32 cellular contexts compared by ENCODE assay signal in genomic region chr12:1656894-1657293, GRCh38. TPM values are rescaled to one million over a fixed set of nuclear protein-coding genes. Genes with fewer than 3 reads are reported as not detected.
A peak's percentile ranks its signal among the peaks of the same experiment; 100 is the strongest.
DNase-seq lines count a peak whose midpoint lies in the region; ATAC-seq and TF ChIP-seq lines count a peak whose summit lies in the region.
"Had no signal": no experiment of that assay in that cellular context is flagged by ENCODE, and none has a peak within 500 bp of the region (broad histone marks: within the 10 kb centered on the region; RNA-seq: fewer than 3 reads in every experiment).

No MANE protein-coding gene starts in this region.

- no peak overlapping the region for H3K4me3 ChIP-seq in gastrocnemius medialis
- H3K4me3 ChIP-seq in smooth muscle cell: no peak overlapping the region
- H3K4me3 ChIP-seq: adrenal gland, mucosa of descending colon, PC-9, uterus had no signal

- H3K4me1 Mint-ChIP-seq in HFFc6 (ENCODE audit: low read depth) (peaks cover 20% of the 10 kb centered on the region), osteocyte (ENCODE audit: unreplicated experiment) (peaks cover 30% of the 10 kb centered on the region)

- no peak for TF ChIP-seq POLR2A in gastrocnemius medialis (IDR thresholded peaks at IDR 0.05)

- no peak overlapping the region for H2AFZ ChIP-seq in smooth muscle cell (ENCODE audit: low read depth)
- H2AFZ ChIP-seq: PC-9 had no signal

- intact Hi-C loops in gastrocnemius medialis (cut with DNase I; ENCODE audit: low total_unique reads): no loop called here

- in situ Hi-C loops in gastrocnemius medialis (cut with MboI; ENCODE audit: low sequenced_read_pairs in 4 of 4): loop anchor here in 1 of 4 donors (5.0 kb wide), 1 partner anchor 130 kb away; no protein-coding TSS in a partner anchor

- no peak overlapping the region for H3K4me2 ChIP-seq in smooth muscle cell
- H3K4me2 ChIP-seq: PC-9 had no signal

- DNase-seq in HFFc6: no peak
- peak; percentile 86 for DNase-seq in SK-N-DZ (ENCODE audit: low spot score)
- DNase-seq in globus pallidus (ENCODE audit: low spot score): peak; percentile 58
- no peak for DNase-seq in gastrocnemius medialis
- no peak for DNase-seq in osteocyte (ENCODE audit: extremely low spot score, unreplicated experiment)
- DNase-seq in ecto neural progenitor cell (ENCODE audit: low spot score): no peak
- no peak for DNase-seq in smooth muscle cell (lab: John Stamatoyannopoulos, UW; ENCODE audit: unreplicated experiment)
- no peak for DNase-seq in cerebellum (ENCODE audit: low spot score)
- DNase-seq: activated CD4-positive, alpha-beta T cell treated with anti-CD3 and anti-CD28 coated beads, Interleukin-2, amount 10 ng/mL, durations not matched to agents 7 days and 5 days; activated T-cell treated with anti-CD3 and anti-CD28 coated beads, Interleukin-2, amount 50 U/mL, for 24 hours; adrenal gland; Caco-2; DMS79; effector memory CD8-positive, alpha-beta T cell; GDM1; H9; Kasumi-1; mucosa of descending colon; NCI-H1436 treated with DMSO at 0.1 percent for 48 hours; NCI-H2107; NCI-H526; NK-92 treated with Interleukin-12 subunit alpha and Interleukin-12 subunit beta, amount 100 ng/mL, for 24 hours; PC-9; retina; SHP77 treated with DMSO at 0.1 percent for 48 hours; stimulated activated CD4-positive, alpha-beta T cell treated with anti-CD3 and anti-CD28 coated beads, Interleukin-12 subunit alpha, Interleukin-12 subunit beta, amount 100 ng/mL, for 4 hours; stimulated activated CD4-positive, alpha-beta T cell treated with anti-CD3 and anti-CD28 coated beads, Interleukin-4, amount 100 ng/mL, for 1 hour; SW 1271; T1000; uterus had no signal

- H3K36me3 ChIP-seq in gastrocnemius medialis (no peaks in the 10 kb centered on the region), smooth muscle cell (ENCODE audit: low read depth) (no peaks in the 10 kb centered on the region)
- H3K36me3 ChIP-seq: adrenal gland, uterus had no signal

- H3K4me1 ChIP-seq in gastrocnemius medialis: peaks cover 25 to 37% of the 10 kb centered on the region in 2 donors
- H3K4me1 ChIP-seq in smooth muscle cell (ENCODE audit: low read depth): no peaks in the 10 kb centered on the region
- H3K4me1 ChIP-seq: uterus had no signal

- no peak overlapping the region for H3K4me3 Mint-ChIP-seq in HFFc6
- H3K4me3 Mint-ChIP-seq in osteocyte (ENCODE audit: unreplicated experiment): no peak overlapping the region
- H3K4me3 Mint-ChIP-seq: activated CD4-positive, alpha-beta T cell treated with anti-CD3 and anti-CD28 coated beads, Interleukin-2, amount 10 ng/mL, durations not matched to agents 7 days and 5 days; activated T-cell treated with anti-CD3 and anti-CD28 coated beads, Interleukin-2, amount 50 U/mL, for 24 hours; effector memory CD8-positive, alpha-beta T cell; H9; natural killer cell treated with Interleukin-12 subunit alpha and Interleukin-12 subunit beta and Interleukin-15 and Interleukin-18, amount 100 ng/mL, for 72 hours had no signal

- H3K36me3 Mint-ChIP-seq in HFFc6 (ENCODE audit: low read depth) (peaks cover 10% of the 10 kb centered on the region), osteocyte (ENCODE audit: unreplicated experiment) (no peaks in the 10 kb centered on the region)
- H3K36me3 Mint-ChIP-seq: natural killer cell treated with Interleukin-12 subunit alpha and Interleukin-12 subunit beta and Interleukin-15 and Interleukin-18, amount 100 ng/mL, for 72 hours had no signal

- H3K27ac ChIP-seq in gastrocnemius medialis: peak overlapping the region in 3 of 4 donors; percentile 85 to 90 (median 90)
- H3K27ac ChIP-seq in smooth muscle cell (ENCODE audit: low read depth): no peak overlapping the region
- H3K27ac ChIP-seq: adrenal gland, PC-9 had no signal

- H3K79me2 ChIP-seq in smooth muscle cell (ENCODE audit: low read depth): no peaks in the 10 kb centered on the region

- TF ChIP-seq CTCF in HFFc6 (IDR thresholded peaks at IDR 0.05) (no peak), gastrocnemius medialis (IDR thresholded peaks at IDR 0.05 in 4 of 5, conservative IDR thresholded peaks at IDR 0.05 in 1 of 5) (no peak), osteocyte (IDR thresholded peaks at IDR 0.05) (no peak), smooth muscle cell (IDR thresholded peaks at IDR 0.05; ENCODE audit: borderline replicate concordance, insufficient read depth, poor library complexity, severe bottlenecking) (no peak)

- H3K27ac Mint-ChIP-seq in HFFc6: peak overlapping the region; percentile 28; the same call in 1 of the 2 replicates
- no peak overlapping the region for H3K27ac Mint-ChIP-seq in osteocyte (ENCODE audit: unreplicated experiment)
- H3K27ac Mint-ChIP-seq: activated CD4-positive, alpha-beta T cell treated with anti-CD3 and anti-CD28 coated beads, Interleukin-2, amount 10 ng/mL, durations not matched to agents 7 days and 5 days; activated T-cell treated with anti-CD3 and anti-CD28 coated beads, Interleukin-2, amount 50 U/mL, for 24 hours; H9; natural killer cell treated with Interleukin-12 subunit alpha and Interleukin-12 subunit beta and Interleukin-15 and Interleukin-18, amount 100 ng/mL, for 72 hours had no signal

- H3K27me3 Mint-ChIP-seq in HFFc6 (ENCODE audit: insufficient read depth) (peaks cover 8% of the 10 kb centered on the region), osteocyte (ENCODE audit: unreplicated experiment) (no peaks in the 10 kb centered on the region)
- H3K27me3 Mint-ChIP-seq: activated T-cell treated with anti-CD3 and anti-CD28 coated beads, Interleukin-2, amount 50 U/mL, for 24 hours; effector memory CD8-positive, alpha-beta T cell had no signal

- H3K9me3 ChIP-seq in gastrocnemius medialis (no peaks in the 10 kb centered on the region), smooth muscle cell (replicated peaks; ENCODE audit: low read depth) (no peaks in the 10 kb centered on the region)
- H3K9me3 ChIP-seq: adrenal gland, Caco-2, mucosa of descending colon, uterus had no signal

- no peak for ATAC-seq in gastrocnemius medialis
- ATAC-seq: effector memory CD8-positive, alpha-beta T cell; esophagus mucosa; mucosa of descending colon; natural killer cell treated with Interleukin-12 subunit alpha and Interleukin-12 subunit beta and Interleukin-15 and Interleukin-18, amount 100 ng/mL, for 72 hours had no signal

- H3K27me3 ChIP-seq in gastrocnemius medialis (no peaks in the 10 kb centered on the region), smooth muscle cell (ENCODE audit: low read depth) (peaks cover 13% of the 10 kb centered on the region)
- H3K27me3 ChIP-seq: adrenal gland, uterus had no signal

- 83% methylated on average over 12 of the region's 12 CpGs for WGBS in smooth muscle cell (ENCODE audit: low lambda C conversion rate)

- H4K20me1 ChIP-seq in smooth muscle cell (ENCODE audit: low read depth): no peaks in the 10 kb centered on the region

- no peak overlapping the region for H3K9ac ChIP-seq in smooth muscle cell (ENCODE audit: low read depth)

- H3F3A ChIP-seq in smooth muscle cell (ENCODE audit: low read depth): peaks cover 26% of the 10 kb centered on the region

- H3K9me3 Mint-ChIP-seq in HFFc6 (no peaks in the 10 kb centered on the region), osteocyte (ENCODE audit: unreplicated experiment) (no peaks in the 10 kb centered on the region)
- H3K9me3 Mint-ChIP-seq: activated CD4-positive, alpha-beta T cell treated with anti-CD3 and anti-CD28 coated beads, Interleukin-2, amount 10 ng/mL, durations not matched to agents 7 days and 5 days; activated T-cell treated with anti-CD3 and anti-CD28 coated beads, Interleukin-2, amount 50 U/mL, for 24 hours; effector memory CD8-positive, alpha-beta T cell; H9; natural killer cell treated with Interleukin-12 subunit alpha and Interleukin-12 subunit beta and Interleukin-15 and Interleukin-18, amount 100 ng/mL, for 72 hours had no signal

RNA-seq across cellular contexts. Expression of gene WNT5B, which starts 27.9 kb away (rescaled TPM):
- 100 to 1,000 TPM; 191 to 289 (median 200) TPM for total RNA-seq in HFFc6 (2021; fragmentation: NEBNext Ultra II Directional; extraction: Animal tissue kit (Norgen Biotek cat#: 25700))
- 3.0 and 3.9 TPM in 2 replicates for polyA plus RNA-seq in SK-N-DZ (2014; cell fraction: cytosol; rRNA removed)
- 2.4 and 7.0 TPM in 2 replicates for polyA plus RNA-seq in SK-N-DZ (2014; cell fraction: nucleus; rRNA removed)
- total RNA-seq in gastrocnemius medialis (1 to 10 TPM in 2 of 4 donors, under 1 TPM in 2; 0.17 to 2.5 (median 0.88) TPM), osteocyte (88.7 and 99.5 TPM in 2 replicates), smooth muscle cell (8.4 and 11.5 TPM in 2 replicates), cerebellum (4.9 TPM)
- 31.7 and 39.7 TPM in 2 replicates for polyA plus RNA-seq in smooth muscle cell

RNA-seq across cellular contexts. Expression of gene ADIPOR2, which starts 34.0 kb away (rescaled TPM):
- total RNA-seq in HFFc6 (2021; fragmentation: NEBNext Ultra II Directional; extraction: Animal tissue kit (Norgen Biotek cat#: 25700)): 10 to 100 TPM; 38.9 to 50.1 (median 44.9) TPM
- polyA plus RNA-seq in SK-N-DZ (2014; cell fraction: cytosol; rRNA removed): 38.2 and 38.4 TPM in 2 replicates
- 37.5 and 38.7 TPM in 2 replicates for polyA plus RNA-seq in SK-N-DZ (2014; cell fraction: nucleus; rRNA removed)
- total RNA-seq in gastrocnemius medialis: 10 to 100 TPM; 18.9 to 47.4 (median 25.1) TPM
- 40.2 and 43.5 TPM in 2 replicates for total RNA-seq in osteocyte
- total RNA-seq in smooth muscle cell: 34.1 and 46.8 TPM in 2 replicates
- 7.0 and 10.4 TPM in 2 replicates for polyA plus RNA-seq in smooth muscle cell
- 33.8 TPM for total RNA-seq in cerebellum

Comparison
In these comparisons a context has a peak if more than half of its experiments do, and no peak if none do; other contexts are left out.
1. DNase-seq: peak in SK-N-DZ (single experiment) and globus pallidus (single experiment); none in HFFc6 (single experiment), gastrocnemius medialis (0 of 2), osteocyte (single experiment), ecto neural progenitor cell (single experiment), smooth muscle cell (single experiment) and cerebellum (single experiment).